13 cellular contexts compared by ENCODE assay signal in genomic region chr19:39934584-39935233, GRCh38. TPM values are rescaled to one million over a fixed set of nuclear protein-coding genes. Genes with fewer than 3 reads are reported as not detected.
A peak's percentile ranks its signal among the peaks of the same experiment; 100 is the strongest.
DNase-seq lines count a peak whose midpoint lies in the region; ATAC-seq and TF ChIP-seq lines count a peak whose summit lies in the region.
"Had no signal": no experiment of that assay in that cellular context is flagged by ENCODE, and none has a peak within 500 bp of the region (broad histone marks: within the 10 kb centered on the region; RNA-seq: fewer than 3 reads in every experiment).

FCGBP (minus strand) TSS chr19:39934634.

- no peaks in the 10 kb centered on the region for H3K4me1 ChIP-seq in ascending aorta
- H3K4me1 ChIP-seq in aorta (ENCODE audit: control insufficient read depth in 1 of 2, insufficient read depth in 2 of 2, low read length in 2 of 2), result no peaks in the 10 kb centered on the region
- H3K4me1 ChIP-seq: BE2C had no signal

- H3K9me3 Mint-ChIP-seq in naive thymus-derived CD8-positive, alpha-beta T cell, result peaks cover 3 to 8% (median 6%) of the 10 kb centered on the region in 9 donors

- ATAC-seq in left cardiac atrium, result no peak
- no peak for ATAC-seq in Right ventricle myocardium superior (ENCODE audit: poor library complexity)
- no peak for ATAC-seq in naive thymus-derived CD8-positive, alpha-beta T cell
- no peak for ATAC-seq in aorta (ENCODE audit: low FRiP score)

- DNase-seq in left cardiac atrium (no peak), Right ventricle myocardium superior (no peak), ascending aorta (ENCODE audit: low spot score in 2 of 2) (no peak), aorta (no peak), NOMO-1 treated with DMSO at 0.1 percent for 48 hours (lab: John Stamatoyannopoulos, UW; ENCODE audit: unreplicated experiment) (no peak), UCSD-AML1 (lab: John Stamatoyannopoulos, UW; ENCODE audit: unreplicated experiment) (no peak), WERI-Rb-1 (no peak)
- DNase-seq in naive thymus-derived CD8-positive, alpha-beta T cell, result no peak
- DNase-seq: BE2C; NCI-H1092; NK-92 treated with Interleukin-12 subunit alpha and Interleukin-12 subunit beta, amount 100 ng/mL, for 24 hours had no signal

- H3K36me3 ChIP-seq in ascending aorta, result no peaks in the 10 kb centered on the region
- H3K36me3 ChIP-seq in aorta (ENCODE audit: control insufficient read depth in 1 of 2, insufficient read depth in 2 of 2, low read length in 1 of 2), result no peaks in the 10 kb centered on the region
- H3K36me3 ChIP-seq in WERI-Rb-1, result no peaks in the 10 kb centered on the region
- H3K36me3 ChIP-seq: BE2C had no signal

- POLR2A ChIA-PET in naive thymus-derived CD8-positive, alpha-beta T cell (lab: Charles Lee), result interaction anchor here (0.6 to 4.0 kb wide), 6 partner anchors 12 to 497 kb away, joined by 3 to 44 read pairs (median 5); partner anchors contain the start of gene PSMC4

- TF ChIP-seq CTCF in ascending aorta (IDR thresholded peaks at IDR 0.05) (no peak), WERI-Rb-1 (IDR thresholded peaks at IDR 0.05; ENCODE audit: low read depth, low read length) (no peak)

- H3K27ac Mint-ChIP-seq in naive thymus-derived CD8-positive, alpha-beta T cell, result peak within 1 kb of the TSS; percentile 67 to 97 (median 90)

- H3K4me1 Mint-ChIP-seq in naive thymus-derived CD8-positive, alpha-beta T cell, result peaks cover 40 to 77% (median 75%) of the 10 kb centered on the region in 4 donors
- H3K4me1 Mint-ChIP-seq: neural crest cell had no signal

- peaks cover 0 to 18% (median 8%) of the 10 kb centered on the region in 3 donors for H3K36me3 Mint-ChIP-seq in naive thymus-derived CD8-positive, alpha-beta T cell

- H3K27ac ChIP-seq in ascending aorta (no peak within 1 kb of the TSS), aorta (ENCODE audit: low read depth in 1 of 2, low read length in 2 of 2) (no peak within 1 kb of the TSS), WERI-Rb-1 (no peak within 1 kb of the TSS)

- 69 to 73% methylated on average over 4 to 5 of the region's 5 CpGs for WGBS in aorta, 2 donors

- H3K9me3 ChIP-seq in ascending aorta (peaks cover 0 to 6% of the 10 kb centered on the region in 2 donors), aorta (ENCODE audit: control insufficient read depth, low read length) (no peaks in the 10 kb centered on the region), WERI-Rb-1 (ENCODE audit: severe bottlenecking) (peaks cover 1% of the 10 kb centered on the region)
- H3K9me3 ChIP-seq: BE2C had no signal

- intact Hi-C loops in left cardiac atrium (cut with DNase I) (no loop called here), Right ventricle myocardium superior (cut with DNase I) (no loop called here), ascending aorta (cut with DNase I) (no loop called here), aorta (cut with DNase I) (no loop called here)

- peak within 1 kb of the TSS in 6 of 10 donors; percentile 43 to 70 (median 53) for H3K4me3 Mint-ChIP-seq in naive thymus-derived CD8-positive, alpha-beta T cell
- H3K4me3 Mint-ChIP-seq: neural crest cell had no signal

- H3K4me3 ChIP-seq in ascending aorta, result no peak within 1 kb of the TSS
- H3K4me3 ChIP-seq in aorta (ENCODE audit: low read length in 2 of 2), result no peak within 1 kb of the TSS
- H3K4me3 ChIP-seq in WERI-Rb-1 (ENCODE audit: low read depth, low read length), result no peak within 1 kb of the TSS

- H3K27me3 ChIP-seq in ascending aorta, result no peaks in the 10 kb centered on the region
- no peaks in the 10 kb centered on the region for H3K27me3 ChIP-seq in aorta (ENCODE audit: control insufficient read depth in 1 of 2, insufficient read depth in 2 of 2, low read length in 1 of 2)
- peaks cover 28% of the 10 kb centered on the region for H3K27me3 ChIP-seq in WERI-Rb-1 (ENCODE audit: insufficient read depth, low read depth, severe bottlenecking)

- H3K27me3 Mint-ChIP-seq in naive thymus-derived CD8-positive, alpha-beta T cell, result peaks cover 0 to 2% (median 0%) of the 10 kb centered on the region in 5 donors

RNA-seq across cellular contexts. Expression of gene FCGBP, which starts in this region (rescaled TPM):
- 10 to 100 TPM; 11.8 to 20.6 TPM for total RNA-seq in left cardiac atrium
- total RNA-seq in Right ventricle myocardium superior, result 8.0 TPM
- total RNA-seq in ascending aorta, result 21.2 TPM
- total RNA-seq in naive thymus-derived CD8-positive, alpha-beta T cell, result 100 to 1,000 TPM; 223 to 230 TPM
- polyA plus RNA-seq in naive thymus-derived CD8-positive, alpha-beta T cell, result 10 to 100 TPM in 1 of 3 donors, 1 to 10 TPM in 2; 2.7 to 11.6 (median 3.1) TPM
- total RNA-seq in aorta, result 100 to 1,000 TPM in 1 of 2 donors, 10 to 100 TPM in 1; 71.2 to 790 TPM
- 10 to 100 TPM in 1 of 2 donors, 1 to 10 TPM in 1; 1.4 to 16.5 TPM for polyA plus RNA-seq in aorta
- total RNA-seq: endothelial cell of umbilical vein had no signal
